Comparison of ENCODE assay signal across 9 cellular contexts in genomic region chr12:51904951-51905471, GRCh38. TPM values are rescaled to one million over a fixed set of nuclear protein-coding genes. Genes with fewer than 3 reads are reported as not detected.
DNase-seq lines count a peak whose midpoint lies in the region; ATAC-seq and TF ChIP-seq lines count a peak whose summit lies in the region.
"Had no signal": no experiment of that assay in that cellular context is flagged by ENCODE, and none has a peak within 500 bp of the region (broad histone marks: within the 10 kb centered on the region; RNA-seq: fewer than 3 reads in every experiment).

No MANE protein-coding gene starts in this region.

- no peaks in the 10 kb centered on the region for H3K79me2 ChIP-seq in fibroblast of lung (ENCODE audit: control insufficient read depth, insufficient read depth, low read length)

- H3K27me3 ChIP-seq in breast epithelium, result no peaks in the 10 kb centered on the region
- H3K27me3 ChIP-seq in fibroblast of lung (ENCODE audit: control insufficient read depth, insufficient read depth, low read length), result no peaks in the 10 kb centered on the region
- H3K27me3 ChIP-seq in neuronal stem cell (ENCODE audit: control insufficient read depth in 3 of 3, insufficient read depth in 3 of 3, low read depth in 1 of 3, low read length in 3 of 3), result peaks cover 0 to 21% (median 14%) of the 10 kb centered on the region in 3 experiments

- no peak overlapping the region for H3K23ac ChIP-seq in neuronal stem cell (ENCODE audit: low read depth, low read length, poor library complexity)

- POLR2A ChIA-PET in MCF 10A (lab: Yijun Ruan, JAX), result interaction anchor here (0.7 kb wide), 1 partner anchor 12 kb away, joined by 3 read pairs; no protein-coding TSS in a partner anchor

- ATAC-seq in natural killer cell (no peak), left lobe of liver (no peak), GM18858 (IDR thresholded peaks at IDR 0.05; ENCODE audit: unreplicated experiment) (no peak)

- H3K9me3 ChIP-seq in breast epithelium, result no peaks in the 10 kb centered on the region
- H3K9me3 ChIP-seq in fibroblast of lung (ENCODE audit: control insufficient read depth, insufficient read depth, low read depth, low read length), result no peaks in the 10 kb centered on the region
- H3K9me3 ChIP-seq in neuronal stem cell (replicated peaks in 1 of 2; ENCODE audit: control insufficient read depth in 2 of 2, insufficient read depth in 1 of 2, low read depth in 1 of 2, low read length in 2 of 2), result no peaks in the 10 kb centered on the region

- no peak overlapping the region for H2BK12ac ChIP-seq in neuronal stem cell (ENCODE audit: low read length)

- no peak overlapping the region for H2BK15ac ChIP-seq in neuronal stem cell (ENCODE audit: low read length)

- no peak overlapping the region for H3K4ac ChIP-seq in neuronal stem cell (ENCODE audit: low read length)

- no peak overlapping the region for H3K4me3 Mint-ChIP-seq in MCF 10A (ENCODE audit: unreplicated experiment)
- H3K4me3 Mint-ChIP-seq in natural killer cell, result no peak overlapping the region
- H3K4me3 Mint-ChIP-seq: neural progenitor cell had no signal

- H4K8ac ChIP-seq in neuronal stem cell (ENCODE audit: low read depth, low read length), result no peak overlapping the region

- intact Hi-C loops in breast epithelium (cut with DNase I; ENCODE audit: low total_unique reads), result no loop called here
- intact Hi-C loops in MCF 10A (cut with micrococcal nuclease), result no loop called here
- intact Hi-C loops in natural killer cell (cut with micrococcal nuclease), result no loop called here

- H3K9ac ChIP-seq in fibroblast of lung (ENCODE audit: insufficient read depth, low read length), result peak overlapping the region; percentile 57
- no peak overlapping the region for H3K9ac ChIP-seq in neuronal stem cell (ENCODE audit: low read depth, low read length, poor library complexity)
- H3K9ac ChIP-seq: neural progenitor cell had no signal

- no peak overlapping the region for H3K18ac ChIP-seq in neuronal stem cell (ENCODE audit: low read length)

- no peak overlapping the region for H3K14ac ChIP-seq in neuronal stem cell (ENCODE audit: low read length)

- H3K4me1 Mint-ChIP-seq in MCF 10A (ENCODE audit: insufficient read depth, unreplicated experiment), result peaks cover 11% of the 10 kb centered on the region
- H3K4me1 Mint-ChIP-seq in natural killer cell, result no peaks in the 10 kb centered on the region

- no peak for TF ChIP-seq POLR2A in breast epithelium (IDR thresholded peaks at IDR 0.05)

- no TSS peak for BruUV-seq in MCF 10A (replicated peaks; lab: Mats Ljungman, UMichigan)

- H2BK5ac ChIP-seq in neuronal stem cell (ENCODE audit: low read length), result no peak overlapping the region

- DNase-seq in breast epithelium (ENCODE audit: low spot score in 2 of 2) (no peak), MCF 10A (ENCODE audit: unreplicated experiment) (no peak), fibroblast of lung (ENCODE audit: low read depth in 2 of 2) (peak in 1 of 2 donors; percentile 77), neuronal stem cell (ENCODE audit: low spot score) (no peak), natural killer cell (no peak), RPMI8226 (no peak), left lobe of liver (ENCODE audit: low spot score) (no peak)

- no peaks in the 10 kb centered on the region for H3K36me3 ChIP-seq in breast epithelium
- no peaks in the 10 kb centered on the region for H3K36me3 ChIP-seq in fibroblast of lung (ENCODE audit: control insufficient read depth, insufficient read depth, low read length)
- no peaks in the 10 kb centered on the region for H3K36me3 ChIP-seq in neuronal stem cell (replicated peaks in 1 of 2; ENCODE audit: control insufficient read depth in 2 of 2, insufficient read depth in 2 of 2, low read length in 2 of 2)
- H3K36me3 ChIP-seq: neural progenitor cell had no signal

- H2AFZ ChIP-seq in fibroblast of lung (ENCODE audit: low read length) (peak overlapping the region; percentile 22), neuronal stem cell (ENCODE audit: low read length) (peak overlapping the region; percentile 83)
- H2AFZ ChIP-seq: neural progenitor cell had no signal

- no CpG with 5 or more reads among the region's 1 CpG for WGBS in neuronal stem cell (ENCODE audit: extremely low coverage in 2 of 2, insufficient read length in 2 of 2, insufficient replicate concordance in 1 of 2), 2 donors

- H2AK5ac ChIP-seq in neuronal stem cell (ENCODE audit: low read depth, low read length), result no peak overlapping the region

- H3K4me2 ChIP-seq in fibroblast of lung (ENCODE audit: extremely low read depth, insufficient read depth, low read length) (peak overlapping the region; percentile 66), neuronal stem cell (ENCODE audit: insufficient read depth, low read length, poor library complexity, severe bottlenecking) (no peak overlapping the region)
- H3K4me2 ChIP-seq: neural progenitor cell had no signal

- H3K4me3 ChIP-seq in breast epithelium (peak overlapping the region in 1 of 3 donors; percentile 91), fibroblast of lung (replicated peaks in 1 of 4; ENCODE audit: control extremely low read depth in 1 of 4, insufficient read depth in 1 of 4, low read depth in 3 of 4, low read length in 4 of 4) (no peak overlapping the region), neuronal stem cell (ENCODE audit: low read length in 2 of 2) (no peak overlapping the region)
- H3K4me3 ChIP-seq: neural progenitor cell had no signal

- TF ChIP-seq CTCF in breast epithelium (IDR thresholded peaks at IDR 0.05), result no peak
- no peak for TF ChIP-seq CTCF in MCF 10A (IDR thresholded peaks at IDR 0.05; ENCODE audit: unreplicated experiment)
- TF ChIP-seq CTCF in fibroblast of lung (conservative IDR thresholded peaks at IDR 0.05 in 1 of 2, IDR thresholded peaks at IDR 0.05 in 1 of 2; ENCODE audit: low read depth in 1 of 2, low read length in 2 of 2), result no peak
- no peak for TF ChIP-seq CTCF in natural killer cell (IDR thresholded peaks at IDR 0.05)

- H3K9me3 Mint-ChIP-seq in MCF 10A (ENCODE audit: unreplicated experiment) (no peaks in the 10 kb centered on the region), natural killer cell (no peaks in the 10 kb centered on the region)
- H3K9me3 Mint-ChIP-seq: neural progenitor cell had no signal

- H2BK120ac ChIP-seq in neuronal stem cell (ENCODE audit: low read depth, low read length), result no peak overlapping the region

- H4K20me1 ChIP-seq in fibroblast of lung (ENCODE audit: control insufficient read depth, extremely low read depth, insufficient read depth, low read length), result no peaks in the 10 kb centered on the region

- H3K4me1 ChIP-seq in breast epithelium, result peaks cover 0 to 7% of the 10 kb centered on the region in 2 donors
- H3K4me1 ChIP-seq in fibroblast of lung (ENCODE audit: control insufficient read depth, extremely low read depth, insufficient read depth, low read length), result peaks cover 12% of the 10 kb centered on the region
- H3K4me1 ChIP-seq in neuronal stem cell (ENCODE audit: control insufficient read depth in 2 of 2, insufficient read depth in 1 of 2, low read depth in 1 of 2, low read length in 2 of 2), result peaks cover 3 to 10% of the 10 kb centered on the region in 2 donors
- H3K4me1 ChIP-seq: neural progenitor cell had no signal

- no peak overlapping the region for H4K91ac ChIP-seq in neuronal stem cell (ENCODE audit: low read depth, low read length, poor library complexity)

- no peak overlapping the region for H3K27ac Mint-ChIP-seq in MCF 10A (ENCODE audit: low read depth, unreplicated experiment)
- no peak overlapping the region for H3K27ac Mint-ChIP-seq in natural killer cell
- H3K27ac Mint-ChIP-seq: neural progenitor cell had no signal

- CTCF ChIA-PET in MCF 10A (lab: Yijun Ruan, JAX), result interaction anchor here (0.6 to 1.5 kb wide), 4 partner anchors 9 to 1956 kb away, joined by 4 to 5 read pairs (median 4); no protein-coding TSS in a partner anchor

- H3K27ac ChIP-seq in breast epithelium (peak overlapping the region; percentile 85 to 97), fibroblast of lung (ENCODE audit: insufficient read depth, low read length) (peak overlapping the region; percentile 89), neuronal stem cell (replicated peaks; ENCODE audit: low read length) (no peak overlapping the region)
- H3K27ac ChIP-seq: neural progenitor cell had no signal

- no peaks in the 10 kb centered on the region for H3K36me3 Mint-ChIP-seq in MCF 10A (ENCODE audit: insufficient read depth, unreplicated experiment)
- no peaks in the 10 kb centered on the region for H3K36me3 Mint-ChIP-seq in natural killer cell
- H3K36me3 Mint-ChIP-seq: neural progenitor cell had no signal

- H3K27me3 Mint-ChIP-seq in MCF 10A (ENCODE audit: insufficient read depth, unreplicated experiment) (no peaks in the 10 kb centered on the region), natural killer cell (ENCODE audit: low read depth in 2 of 2) (peaks cover 20 to 36% of the 10 kb centered on the region in 2 donors)

- no peaks in the 10 kb centered on the region for H3K79me1 ChIP-seq in neuronal stem cell (ENCODE audit: low read depth, low read length)

RNA-seq across cellular contexts. Expression of gene ACVRL1, which starts 2.3 kb away (rescaled TPM):
- total RNA-seq in breast epithelium (100 to 1,000 TPM in 2 of 3 donors, 10 to 100 TPM in 1; 24.7 to 274 (median 109) TPM), MCF 10A (2022) (not detected in 2 replicates), fibroblast of lung (20.8 and 36.2 TPM in 2 replicates), natural killer cell (under 1 TPM in 1 of 3 donors, not detected in 2; 0.57 TPM), left lobe of liver (7.1 TPM)
- 8.9 and 15.0 TPM in 2 replicates for polyA plus RNA-seq in fibroblast of lung
- 19.2 and 34.5 TPM in 2 replicates for polyA plus RNA-seq in fibroblast of lung (2012)
- 27.3 and 35.7 TPM in 2 replicates for polyA minus RNA-seq in fibroblast of lung (ENCODE audit: low replicate concordance)
- polyA plus RNA-seq in neuronal stem cell (2013, experiment 1 of 2), result 0.21 TPM
- polyA plus RNA-seq in neuronal stem cell (2013, experiment 2 of 2), result 0.24 TPM

RNA-seq across cellular contexts. Expression of gene ANKRD33, which starts 17.1 kb away (rescaled TPM):
- total RNA-seq in breast epithelium (not detected), MCF 10A (2022) (not detected in 2 replicates), fibroblast of lung (under 0.01 TPM in 1 of 2 replicates, not detected in the other), natural killer cell (not detected), left lobe of liver (not detected)
- 0.17 TPM in 1 of 2 replicates, not detected in the other for polyA plus RNA-seq in fibroblast of lung
- polyA plus RNA-seq in fibroblast of lung (2012), result 0.06 TPM in 1 of 2 replicates, not detected in the other
- polyA minus RNA-seq in fibroblast of lung (ENCODE audit: low replicate concordance), result not detected in 2 replicates
- polyA plus RNA-seq in neuronal stem cell (2013, experiment 1 of 2), result 0.29 TPM
- polyA plus RNA-seq in neuronal stem cell (2013, experiment 2 of 2), result 0.32 TPM

RNA-seq across cellular contexts. Expression of gene ACVR1B, which starts 46.5 kb away (rescaled TPM):
- total RNA-seq in breast epithelium (10 to 100 TPM; 12.3 to 26.3 (median 23.6) TPM), MCF 10A (2022) (14.7 and 16.1 TPM in 2 replicates), fibroblast of lung (11.3 and 12.4 TPM in 2 replicates), natural killer cell (1 to 10 TPM; 5.9 to 9.6 (median 6.6) TPM), left lobe of liver (28.0 TPM)
- 13.0 and 13.6 TPM in 2 replicates for polyA plus RNA-seq in fibroblast of lung
- 10.5 and 10.6 TPM in 2 replicates for polyA plus RNA-seq in fibroblast of lung (2012)
- polyA minus RNA-seq in fibroblast of lung (ENCODE audit: low replicate concordance), result 14.5 and 30.9 TPM in 2 replicates
- polyA plus RNA-seq in neuronal stem cell (2013, experiment 1 of 2), result 12.6 TPM
- polyA plus RNA-seq in neuronal stem cell (2013, experiment 2 of 2), result 12.7 TPM

RNA-seq across cellular contexts. Expression of gene FIGNL2, which starts 56.5 kb away (rescaled TPM):
- 1 to 10 TPM in 1 of 3 donors, under 1 TPM in 2; 0.16 to 1.3 (median 0.29) TPM for total RNA-seq in breast epithelium
- total RNA-seq in MCF 10A (2022), result not detected in 2 replicates
- total RNA-seq in fibroblast of lung, result 0.17 and 0.26 TPM in 2 replicates
- polyA plus RNA-seq in fibroblast of lung, result 0.06 and 0.07 TPM in 2 replicates
- polyA plus RNA-seq in fibroblast of lung (2012), result 0.05 and 0.06 TPM in 2 replicates
- 0.26 TPM in 1 of 2 replicates, not detected in the other for polyA minus RNA-seq in fibroblast of lung (ENCODE audit: low replicate concordance)
- 28.1 TPM for polyA plus RNA-seq in neuronal stem cell (2013, experiment 1 of 2)
- polyA plus RNA-seq in neuronal stem cell (2013, experiment 2 of 2), result 28.7 TPM
- total RNA-seq in natural killer cell, result 1 to 10 TPM; 1.4 to 1.6 (median 1.5) TPM
- total RNA-seq in left lobe of liver, result 0.68 TPM
